1 cellular context compared by ENCODE assay signal in the genomic region with DNA sequence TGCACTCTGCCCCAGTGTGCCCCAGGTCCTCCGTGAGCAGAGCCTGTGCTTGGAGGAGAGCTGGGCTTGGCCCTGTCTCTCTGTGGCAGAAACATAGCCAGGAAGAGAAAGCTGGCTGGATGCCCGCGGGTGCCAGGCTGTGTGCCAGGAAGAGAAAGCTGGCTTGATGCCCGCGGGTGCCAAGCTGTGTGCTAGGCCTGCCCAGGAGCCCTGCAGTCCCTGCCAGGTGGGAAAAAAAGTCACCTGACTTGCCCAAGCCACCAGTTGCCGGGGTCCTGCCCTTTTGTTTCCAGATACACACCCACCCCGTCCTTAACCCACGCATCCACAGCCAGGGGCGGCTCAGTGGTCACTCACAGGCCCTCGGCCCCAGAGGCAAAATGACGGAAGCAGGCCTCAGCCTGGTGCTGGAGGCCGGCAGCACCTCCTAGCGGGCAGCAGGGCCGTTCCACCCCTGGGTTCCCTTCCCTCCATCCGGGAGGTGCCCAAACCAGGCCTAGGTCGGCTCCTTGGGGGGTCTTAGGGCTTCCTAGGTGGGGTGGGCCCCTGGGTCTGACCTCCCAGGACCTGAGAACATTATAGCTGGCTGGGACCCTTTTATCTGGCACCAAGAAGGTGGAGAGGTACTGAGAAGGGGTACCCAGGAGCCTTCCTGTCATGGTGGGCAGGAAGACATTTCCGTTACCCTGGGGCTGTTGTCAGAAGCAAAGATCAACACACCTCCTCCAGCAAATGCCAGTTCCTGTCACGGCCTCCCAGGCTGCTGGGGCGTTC.
TF ChIP-seq lines count a peak whose summit lies in the region.

No MANE protein-coding gene starts in this region.

TF ChIP-seq in K562, 482 proteins besides CTCF, POLR2A, EP300 and RAD21 (continued from another document):
- TF ChIP-seq, protein P1, sequence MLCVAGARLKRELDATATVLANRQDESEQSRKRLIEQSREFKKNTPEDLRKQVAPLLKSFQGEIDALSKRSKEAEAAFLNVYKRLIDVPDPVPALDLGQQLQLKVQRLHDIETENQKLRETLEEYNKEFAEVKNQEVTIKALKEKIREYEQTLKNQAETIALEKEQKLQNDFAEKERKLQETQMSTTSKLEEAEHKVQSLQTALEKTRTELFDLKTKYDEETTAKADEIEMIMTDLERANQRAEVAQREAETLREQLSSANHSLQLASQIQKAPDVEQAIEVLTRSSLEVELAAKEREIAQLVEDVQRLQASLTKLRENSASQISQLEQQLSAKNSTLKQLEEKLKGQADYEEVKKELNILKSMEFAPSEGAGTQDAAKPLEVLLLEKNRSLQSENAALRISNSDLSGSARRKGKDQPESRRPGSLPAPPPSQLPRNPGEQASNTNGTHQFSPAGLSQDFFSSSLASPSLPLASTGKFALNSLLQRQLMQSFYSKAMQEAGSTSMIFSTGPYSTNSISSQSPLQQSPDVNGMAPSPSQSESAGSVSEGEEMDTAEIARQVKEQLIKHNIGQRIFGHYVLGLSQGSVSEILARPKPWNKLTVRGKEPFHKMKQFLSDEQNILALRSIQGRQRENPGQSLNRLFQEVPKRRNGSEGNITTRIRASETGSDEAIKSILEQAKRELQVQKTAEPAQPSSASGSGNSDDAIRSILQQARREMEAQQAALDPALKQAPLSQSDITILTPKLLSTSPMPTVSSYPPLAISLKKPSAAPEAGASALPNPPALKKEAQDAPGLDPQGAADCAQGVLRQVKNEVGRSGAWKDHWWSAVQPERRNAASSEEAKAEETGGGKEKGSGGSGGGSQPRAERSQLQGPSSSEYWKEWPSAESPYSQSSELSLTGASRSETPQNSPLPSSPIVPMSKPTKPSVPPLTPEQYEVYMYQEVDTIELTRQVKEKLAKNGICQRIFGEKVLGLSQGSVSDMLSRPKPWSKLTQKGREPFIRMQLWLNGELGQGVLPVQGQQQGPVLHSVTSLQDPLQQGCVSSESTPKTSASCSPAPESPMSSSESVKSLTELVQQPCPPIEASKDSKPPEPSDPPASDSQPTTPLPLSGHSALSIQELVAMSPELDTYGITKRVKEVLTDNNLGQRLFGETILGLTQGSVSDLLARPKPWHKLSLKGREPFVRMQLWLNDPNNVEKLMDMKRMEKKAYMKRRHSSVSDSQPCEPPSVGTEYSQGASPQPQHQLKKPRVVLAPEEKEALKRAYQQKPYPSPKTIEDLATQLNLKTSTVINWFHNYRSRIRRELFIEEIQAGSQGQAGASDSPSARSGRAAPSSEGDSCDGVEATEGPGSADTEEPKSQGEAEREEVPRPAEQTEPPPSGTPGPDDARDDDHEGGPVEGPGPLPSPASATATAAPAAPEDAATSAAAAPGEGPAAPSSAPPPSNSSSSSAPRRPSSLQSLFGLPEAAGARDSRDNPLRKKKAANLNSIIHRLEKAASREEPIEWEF (CRISPR knock-in tag; IDR thresholded peaks at IDR 0.05): no peak
- peak; percentile 22 for TF ChIP-seq ZFP36 (IDR thresholded peaks at IDR 0.05; ENCODE audit: low read depth, low read length, partially characterized antibody)
- TF ChIP-seq ARID2 (IDR thresholded peaks at IDR 0.05): 0 out of 2 replicates have a peak, but pooled peaks have one; percentile 46
- TF ChIP-seq ELF1 (tag; IDR thresholded peaks at IDR 0.05): peak; percentile 34; the same call in 1 of the 2 replicates
- no peak for TF ChIP-seq BRD4 (IDR thresholded peaks at IDR 0.05)
- TF ChIP-seq STAG1 (CRISPR knock-in tag; IDR thresholded peaks at IDR 0.05; ENCODE audit: borderline replicate concordance): peak; percentile 91
- TF ChIP-seq NFIC (IDR thresholded peaks at IDR 0.05): peak; percentile 40; the same call in 1 of the 2 replicates
- TF ChIP-seq SMARCB1 (IDR thresholded peaks at IDR 0.05; ENCODE audit: insufficient read length, low read depth): no peak
TF ChIP-seq in K562: peak in this region for 34.
